ENCODE assay signal across 17 cellular contexts in the genomic region with DNA sequence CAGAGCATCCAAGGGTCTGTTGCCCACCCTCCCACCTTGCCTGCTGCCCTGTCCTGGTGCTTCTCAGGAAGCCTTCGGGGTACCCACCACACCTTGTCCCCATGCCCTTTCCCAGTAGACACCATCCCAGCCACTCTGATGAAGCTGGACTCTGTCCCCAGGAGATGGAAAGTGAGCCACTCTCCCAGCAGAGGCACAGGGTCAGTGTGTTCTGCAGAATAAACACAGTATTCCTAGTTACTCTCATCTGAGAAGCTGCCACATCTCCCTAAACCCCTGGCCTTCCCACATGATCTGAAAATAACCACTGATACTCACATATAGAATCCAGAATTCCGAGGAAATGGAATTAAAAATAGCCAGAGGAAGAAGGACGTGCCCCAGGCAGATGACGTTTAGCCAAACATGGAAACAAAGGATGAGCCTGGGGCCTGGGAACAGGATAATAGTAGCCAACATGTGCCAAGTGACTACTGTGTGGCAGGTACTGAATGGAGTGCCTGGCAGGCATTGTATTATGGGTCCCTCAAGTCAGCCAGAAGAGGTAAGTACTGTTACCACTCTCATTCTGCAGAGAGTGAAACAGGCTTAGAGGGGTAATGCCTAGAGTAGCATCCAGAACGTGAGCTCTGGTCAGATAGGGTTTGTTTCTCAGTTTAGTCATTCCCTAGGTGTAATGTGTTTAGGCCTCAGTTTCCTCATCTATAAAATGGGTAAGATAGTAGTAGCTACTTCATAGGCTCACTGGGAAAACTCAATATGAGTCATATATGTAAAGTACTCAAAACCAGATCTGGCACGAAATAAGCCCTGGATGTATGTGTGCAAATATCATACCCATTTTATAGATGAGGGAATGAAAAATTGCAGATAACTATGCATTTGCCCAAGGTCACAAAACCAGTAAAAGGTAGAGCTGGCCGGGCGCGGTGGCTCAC. TPM values are rescaled to one million over a fixed set of nuclear protein-coding genes. Genes with fewer than 3 reads are reported as not detected.
DNase-seq lines count a peak whose midpoint lies in the region; ATAC-seq, FAIRE-seq and TF ChIP-seq lines count a peak whose summit lies in the region.
"Had no signal": no experiment of that assay in that cellular context is flagged by ENCODE, and none has a peak within 500 bp of the region (broad histone marks: within the 10 kb centered on the region; RNA-seq: fewer than 3 reads in every experiment).

No MANE protein-coding gene starts in this region.

- no peak overlapping the region for H3K27ac Mint-ChIP-seq in natural killer cell
- H3K27ac Mint-ChIP-seq in natural killer cell treated with Interleukin-12 subunit alpha and Interleukin-12 subunit beta and Interleukin-15 and Interleukin-18, amount 100 ng/mL, for 72 hours = no peak overlapping the region
- H3K27ac Mint-ChIP-seq: CD4-positive, alpha-beta T cell had no signal

- H3K9me3 ChIP-seq in K562 (replicated peaks; ENCODE audit: control insufficient read depth, insufficient read depth, low read depth, low read length) = no peaks in the 10 kb centered on the region
- no peaks in the 10 kb centered on the region for H3K9me3 ChIP-seq in right lobe of liver
- H3K9me3 ChIP-seq in mesenchymal stem cell (ENCODE audit: control insufficient read depth, low read length) = no peaks in the 10 kb centered on the region
- no peaks in the 10 kb centered on the region for H3K9me3 ChIP-seq in mammary epithelial cell (replicated peaks; ENCODE audit: insufficient read depth, low read length)

- H4K8ac ChIP-seq in mesenchymal stem cell (ENCODE audit: low read length) = no peak overlapping the region

- H3K4me1 ChIP-seq in K562 (replicated peaks in 1 of 2; ENCODE audit: control insufficient read depth in 2 of 2, insufficient read depth in 2 of 2, low read length in 2 of 2) = no peaks in the 10 kb centered on the region; a peak in 1 of 5 replicates
- H3K4me1 ChIP-seq in right lobe of liver = no peaks in the 10 kb centered on the region
- no peaks in the 10 kb centered on the region for H3K4me1 ChIP-seq in mesenchymal stem cell (ENCODE audit: control insufficient read depth, insufficient read depth, low read depth, low read length)
- H3K4me1 ChIP-seq in mammary epithelial cell (ENCODE audit: insufficient read depth, low read length) = no peaks in the 10 kb centered on the region

- H4K20me1 ChIP-seq in K562 (replicated peaks; ENCODE audit: control insufficient read depth, insufficient read depth, low read length) (no peaks in the 10 kb centered on the region), mammary epithelial cell (ENCODE audit: insufficient read depth, low read length) (no peaks in the 10 kb centered on the region)

- no peaks in the 10 kb centered on the region for H3K36me3 ChIP-seq in K562 (ENCODE audit: control insufficient read depth, insufficient read depth, low read length)
- no peaks in the 10 kb centered on the region for H3K36me3 ChIP-seq in right lobe of liver
- H3K36me3 ChIP-seq in mesenchymal stem cell (ENCODE audit: control insufficient read depth in 1 of 2, insufficient read depth in 2 of 2, low read depth in 1 of 2, low read length in 2 of 2) = no peaks in the 10 kb centered on the region
- no peaks in the 10 kb centered on the region for H3K36me3 ChIP-seq in mammary epithelial cell (ENCODE audit: insufficient read depth, low read length)

- H3K4me2 ChIP-seq in K562 (ENCODE audit: insufficient read depth, low read length) (no peak overlapping the region), mesenchymal stem cell (ENCODE audit: low read length, poor library complexity, severe bottlenecking) (no peak overlapping the region), mammary epithelial cell (ENCODE audit: insufficient read depth, low read depth, low read length) (no peak overlapping the region)

- CTCF ChIA-PET in K562 (lab: Yijun Ruan, JAX; ENCODE audit: low intra/inter-chr PET ratio) (no interaction called here), mammary epithelial cell (lab: Charles Lee; ENCODE audit: low non-redundant PET) (no interaction called here)

- H3K14ac ChIP-seq in mesenchymal stem cell (ENCODE audit: low read length in 2 of 2) = no peak overlapping the region

- no peak overlapping the region for H2BK120ac ChIP-seq in mesenchymal stem cell (ENCODE audit: low read depth, low read length)

- no peak overlapping the region for H2AK5ac ChIP-seq in mesenchymal stem cell (ENCODE audit: low read length, severe bottlenecking)

- H3K36me3 Mint-ChIP-seq in natural killer cell = no peaks in the 10 kb centered on the region
- no peaks in the 10 kb centered on the region for H3K36me3 Mint-ChIP-seq in natural killer cell treated with Interleukin-12 subunit alpha and Interleukin-12 subunit beta and Interleukin-15 and Interleukin-18, amount 100 ng/mL, for 72 hours

- H3K9ac ChIP-seq in K562 (ENCODE audit: insufficient read depth in 1 of 2, low read depth in 2 of 2, low read length in 2 of 2) (no peak overlapping the region), mesenchymal stem cell (ENCODE audit: low read length) (no peak overlapping the region), mammary epithelial cell (ENCODE audit: insufficient read depth, low read length) (no peak overlapping the region)

- intact Hi-C loops in natural killer cell (cut with micrococcal nuclease) (loop anchor here (1.0 kb wide), 1 partner anchor 257 kb away; no protein-coding TSS in a partner anchor), K562 (cut with micrococcal nuclease) (no loop called here), right lobe of liver (cut with DNase I) (no loop called here), mammary epithelial cell (cut with micrococcal nuclease) (loop anchor here (1.0 kb wide), 3 partner anchors 21 to 256 kb away; partner anchors contain the start of gene PEMT)

- no peak overlapping the region for H2BK5ac ChIP-seq in mesenchymal stem cell (ENCODE audit: low read depth, low read length, poor library complexity, severe bottlenecking)

- no peak overlapping the region for H3K27ac ChIP-seq in K562 (ENCODE audit: extremely low read depth, low read depth, low read length)
- H3K27ac ChIP-seq in right lobe of liver = no peak overlapping the region
- no peak overlapping the region for H3K27ac ChIP-seq in mesenchymal stem cell (ENCODE audit: low read length, poor library complexity, severe bottlenecking)
- no peak overlapping the region for H3K27ac ChIP-seq in mammary epithelial cell (ENCODE audit: insufficient read depth, low read depth, low read length)
- H3K27ac ChIP-seq: HL-60 had no signal

- no peak for FAIRE-seq in K562 (lab: Jason Lieb, UNC)
- FAIRE-seq: GM12878, GM18507 had no signal

- no peak overlapping the region for H3K4ac ChIP-seq in mesenchymal stem cell (ENCODE audit: low read depth in 1 of 2, low read length in 2 of 2)

- H3K4me1 Mint-ChIP-seq in natural killer cell = peaks cover 0 to 7% of the 10 kb centered on the region in 2 donors
- peaks cover 0 to 2% of the 10 kb centered on the region in 2 donors for H3K4me1 Mint-ChIP-seq in natural killer cell treated with Interleukin-12 subunit alpha and Interleukin-12 subunit beta and Interleukin-15 and Interleukin-18, amount 100 ng/mL, for 72 hours (ENCODE audit: low read depth in 2 of 2)

- TF ChIP-seq RAD21 in K562 (CRISPR knock-in tag; conservative IDR thresholded peaks at IDR 0.05 in 1 of 2, IDR thresholded peaks at IDR 0.05 in 1 of 2) = no peak

- no peak overlapping the region for H4K91ac ChIP-seq in mesenchymal stem cell (ENCODE audit: low read length)

- dilution Hi-C loops in mammary epithelial cell (cut with HindIII; ENCODE audit: low sequenced_read_pairs) = no loop called here

- in situ Hi-C loops in K562 (cut with MboI) = no loop called here
- in situ Hi-C loops in mammary epithelial cell (cut with MboI; ENCODE audit: low sequenced_read_pairs in 2 of 2) = no loop called here

- BruUV-seq in K562 (replicated peaks; lab: Mats Ljungman, UMichigan) (no TSS peak), mammary epithelial cell (replicated peaks; lab: Mats Ljungman, UMichigan) (no TSS peak)

- no peak overlapping the region for H3K18ac ChIP-seq in mesenchymal stem cell (ENCODE audit: low read depth in 1 of 2, low read length in 2 of 2)

- H3K27me3 ChIP-seq in K562 (ENCODE audit: control insufficient read depth in 2 of 2, insufficient read depth in 2 of 2, low read length in 2 of 2) (no peaks in the 10 kb centered on the region; a peak in 1 of 5 replicates), right lobe of liver (no peaks in the 10 kb centered on the region), mesenchymal stem cell (ENCODE audit: control insufficient read depth in 1 of 2, insufficient read depth in 1 of 2, low read length in 2 of 2) (peaks cover 0 to 12% of the 10 kb centered on the region in 2 experiments), mammary epithelial cell (ENCODE audit: insufficient read depth, low read length) (no peaks in the 10 kb centered on the region)

- 24% methylated on average over 8 of the region's 9 CpGs for WGBS in K562 (ENCODE audit: insufficient coverage, low coverage, missing lambda C conversion rate)
- WGBS in right lobe of liver (ENCODE audit: insufficient coverage, low coverage, low lambda C conversion rate, missing lambda C conversion rate) = 74% methylated on average over 9 of the region's 9 CpGs
- WGBS in mesenchymal stem cell = 91% methylated on average over 9 of the region's 9 CpGs
- 70% methylated on average over 9 of the region's 9 CpGs for WGBS in mammary epithelial cell (ENCODE audit: low coverage, missing lambda C conversion rate)

- H2AFZ ChIP-seq in K562 (ENCODE audit: low read depth, low read length) = no peak overlapping the region
- H2AFZ ChIP-seq in mesenchymal stem cell (ENCODE audit: low read depth, low read length) = no peak overlapping the region
- no peak overlapping the region for H2AFZ ChIP-seq in mammary epithelial cell (ENCODE audit: low read depth, low read length)

- ATAC-seq in natural killer cell (no peak), K562 (no peak), right lobe of liver (peak; percentile 51 to 63 (median 58))
- ATAC-seq in natural killer cell treated with Interleukin-12 subunit alpha and Interleukin-12 subunit beta and Interleukin-15 and Interleukin-18, amount 100 ng/mL, for 72 hours = no peak

- no peaks in the 10 kb centered on the region for H3K79me1 ChIP-seq in mesenchymal stem cell (replicated peaks; ENCODE audit: low read length, poor library complexity, severe bottlenecking)

- H3K23ac ChIP-seq in mesenchymal stem cell (ENCODE audit: low read length in 2 of 2) = no peak overlapping the region

- POLR2A ChIA-PET in K562 (lab: Yijun Ruan, JAX) = no interaction called here

- TF ChIP-seq CTCF in natural killer cell (IDR thresholded peaks at IDR 0.05) (peak; percentile 8), K562 (IDR thresholded peaks at IDR 0.05 in 2 of 3, conservative IDR thresholded peaks at IDR 0.05 in 1 of 3; ENCODE audit: insufficient read depth in 2 of 3, low read depth in 1 of 3, low read length in 3 of 3) (no peak), right lobe of liver (IDR thresholded peaks at IDR 0.05) (no peak), mammary epithelial cell (conservative IDR thresholded peaks at IDR 0.05 in 1 of 2, IDR thresholded peaks at IDR 0.05 in 1 of 2; ENCODE audit: extremely low read depth in 1 of 2, insufficient read depth in 1 of 2, low read depth in 1 of 2, low read length in 2 of 2) (no peak)

- no peaks in the 10 kb centered on the region for H3K9me3 Mint-ChIP-seq in natural killer cell
- H3K9me3 Mint-ChIP-seq in natural killer cell treated with Interleukin-12 subunit alpha and Interleukin-12 subunit beta and Interleukin-15 and Interleukin-18, amount 100 ng/mL, for 72 hours = no peaks in the 10 kb centered on the region

- TF ChIP-seq EP300 in K562 (IDR thresholded peaks at IDR 0.05; ENCODE audit: low read length) = no peak

- DNase-seq in natural killer cell (no peak), K562 (ENCODE audit: extremely low read depth in 1 of 4, low spot score in 3 of 4) (no peak), right lobe of liver (no peak), HUDEP-2 (lab: John Stamatoyannopoulos, UW; ENCODE audit: unreplicated experiment in 76 of 76) (no peak), mesenchymal stem cell (no peak), RKO (ENCODE audit: low spot score) (no peak), mammary epithelial cell (no peak)
- DNase-seq in natural killer cell treated with Interleukin-12 subunit alpha and Interleukin-12 subunit beta and Interleukin-15 and Interleukin-18, amount 100 ng/mL, for 72 hours (ENCODE audit: low spot score) = no peak
- DNase-seq: Calu3; CD4-positive, alpha-beta T cell; Kasumi-1; NCI-H2029; NCI-H510A treated with DMSO at 0.1 percent for 48 hours; NK-92 treated with Interleukin-12 subunit alpha and Interleukin-12 subunit beta, amount 100 ng/mL, for 24 hours had no signal

- H3K27me3 Mint-ChIP-seq in natural killer cell (ENCODE audit: low read depth in 2 of 2) = peaks cover 0 to under 1% of the 10 kb centered on the region in 2 donors
- H3K27me3 Mint-ChIP-seq in natural killer cell treated with Interleukin-12 subunit alpha and Interleukin-12 subunit beta and Interleukin-15 and Interleukin-18, amount 100 ng/mL, for 72 hours = peaks cover 3 to 4% of the 10 kb centered on the region in 2 donors
- H3K27me3 Mint-ChIP-seq: CD4-positive, alpha-beta T cell had no signal

- no peak overlapping the region for H3K4me3 Mint-ChIP-seq in natural killer cell
- H3K4me3 Mint-ChIP-seq in natural killer cell treated with Interleukin-12 subunit alpha and Interleukin-12 subunit beta and Interleukin-15 and Interleukin-18, amount 100 ng/mL, for 72 hours = no peak overlapping the region
- H3K4me3 Mint-ChIP-seq: CD4-positive, alpha-beta T cell had no signal

- H2BK15ac ChIP-seq in mesenchymal stem cell (ENCODE audit: low read depth, poor library complexity, severe bottlenecking) = no peak overlapping the region

- H3K9me1 ChIP-seq in K562 (ENCODE audit: control insufficient read depth, insufficient read depth, low read length) = no peaks in the 10 kb centered on the region

- TF ChIP-seq POLR2A in K562 (conservative IDR thresholded peaks at IDR 0.05) = no peak
- no peak for TF ChIP-seq POLR2A in right lobe of liver (IDR thresholded peaks at IDR 0.05)

- H2BK12ac ChIP-seq in mesenchymal stem cell (ENCODE audit: low read length in 2 of 2) = no peak overlapping the region

- H3K4me3 ChIP-seq in K562 (no peak overlapping the region), right lobe of liver (no peak overlapping the region), mesenchymal stem cell (ENCODE audit: insufficient read depth in 1 of 2, low read depth in 1 of 2, low read length in 2 of 2) (no peak overlapping the region), mammary epithelial cell (replicated peaks in 1 of 3; ENCODE audit: insufficient read depth in 1 of 3, low read depth in 2 of 3, low read length in 3 of 3) (no peak overlapping the region)
- H3K4me3 ChIP-seq: GM12878 had no signal

- no peaks in the 10 kb centered on the region for H3K79me2 ChIP-seq in K562 (ENCODE audit: control insufficient read depth, insufficient read depth, low read length)
- no peaks in the 10 kb centered on the region for H3K79me2 ChIP-seq in mammary epithelial cell (ENCODE audit: insufficient read depth, low read length)

RNA-seq across cellular contexts. Expression of gene PEMT, which starts 20.8 kb away (rescaled TPM):
- total RNA-seq in natural killer cell (10 to 100 TPM; 10.3 to 13.6 (median 12.6) TPM), K562 (2014; rRNA removed) (32.8 and 62.4 TPM in 2 replicates), K562 (2014; rRNA removed; fragmentation: Illumina TruSeq; extraction: Trizol) (3.9 and 5.7 TPM in 2 replicates), K562 (2015; rRNA removed; fragmentation: Illumina TruSeq; extraction: Trizol) (14.1 and 15.0 TPM in 2 replicates), K562 (2021) (28.8 and 33.9 TPM in 2 replicates), right lobe of liver (100 to 1,000 TPM in 5 of 6 experiments, 10 to 100 TPM in 1; 92.4 to 184 (median 170) TPM), mammary epithelial cell (10 to 100 TPM; 31.0 to 34.5 TPM)
- 10 to 100 TPM; 22.9 to 35.3 TPM for total RNA-seq in natural killer cell treated with Interleukin-12 subunit alpha and Interleukin-12 subunit beta and Interleukin-15 and Interleukin-18, amount 100 ng/mL, for 72 hours
- total RNA-seq in K562 (2011; cell fraction: chromatin; rRNA removed; ENCODE audit: low replicate concordance) = 6.4 and 26.1 TPM in 2 replicates
- total RNA-seq in K562 (2011; cell fraction: nucleolus; rRNA removed) = 29.7 and 36.2 TPM in 2 replicates
- total RNA-seq in K562 (2011; cell fraction: nucleoplasm; rRNA removed) = 20.5 and 31.0 TPM in 2 replicates
- polyA plus RNA-seq in K562 (2011; rRNA removed) (12.7 and 24.3 TPM in 2 replicates), K562 (2014; fragmentation: Illumina TruSeq; extraction: Trizol) (13.6 and 24.8 TPM in 2 replicates), K562 (2014; fragmentation: Nextera tagmentation; extraction: Ambion mirVana) (1 to 10 TPM; 1.4 to 7.9 TPM), K562 (2014; rRNA removed) (26.7 and 36.4 TPM in 2 replicates), mammary epithelial cell (35.9 TPM)
- 32.4 and 70.4 TPM in 2 replicates for polyA plus RNA-seq in K562 (2011; cell fraction: cytosol; rRNA removed)
- 19.1 and 30.2 TPM in 2 replicates for polyA plus RNA-seq in K562 (2011; cell fraction: nucleus; rRNA removed)
- polyA plus RNA-seq in K562 (2012) = 23.7 and 48.0 TPM in 2 replicates
- 3.3 and 4.1 TPM in 2 replicates for polyA minus RNA-seq in K562 (2011; rRNA and poly(A)+ RNA removed)
- polyA minus RNA-seq in K562 (2011; cell fraction: cytosol; rRNA and poly(A)+ RNA removed) = 12.4 and 22.6 TPM in 2 replicates
- polyA minus RNA-seq in K562 (2011; cell fraction: nucleus; rRNA and poly(A)+ RNA removed) = 4.6 and 6.3 TPM in 2 replicates
- polyA plus RNA-seq in mesenchymal stem cell (2013, experiment 1 of 2) = 19.1 TPM
- polyA plus RNA-seq in mesenchymal stem cell (2013, experiment 2 of 2) = 20.6 TPM
- 11.5 TPM for polyA minus RNA-seq in mammary epithelial cell

Comparison
In these comparisons a context has a peak if more than half of its experiments do, and no peak if none do; other contexts are left out.
1. ATAC-seq: peak in right lobe of liver (4 of 4); none in natural killer cell (0 of 3), natural killer cell treated with Interleukin-12 subunit alpha and Interleukin-12 subunit beta and Interleukin-15 and Interleukin-18, amount 100 ng/mL, for 72 hours (0 of 2) and K562 (single experiment).
2. intact Hi-C loops: an anchor here in natural killer cell (1.0 kb wide) and mammary epithelial cell (1.0 kb wide); none called in K562 and right lobe of liver.